Comparison of ENCODE assay signal across 3 cellular contexts in the genomic region with DNA sequence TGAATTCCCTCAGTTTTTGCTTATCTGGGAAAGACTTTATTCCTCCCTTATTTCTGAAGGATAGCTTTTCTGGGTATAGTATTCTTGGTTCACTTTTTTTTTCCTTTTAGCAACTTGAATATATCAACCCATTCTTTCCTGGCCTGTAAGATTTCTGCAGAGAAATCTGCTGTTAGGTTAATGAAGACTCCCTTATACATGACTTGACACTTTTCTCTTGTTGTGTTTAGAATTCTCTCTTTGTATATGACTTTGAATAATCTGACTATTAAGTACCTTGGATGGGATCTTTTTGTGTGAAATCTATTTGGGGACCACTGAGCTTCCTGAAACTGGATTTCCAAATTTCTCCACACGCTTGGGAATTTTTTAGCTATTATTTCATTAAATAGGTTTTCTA.
TF ChIP-seq lines count a peak whose summit lies in the region.

No MANE protein-coding gene starts in this region.

TF ChIP-seq in HepG2, 621 proteins besides CTCF, POLR2A, EP300 and RAD21:
- TF ChIP-seq NFE2L2 (IDR thresholded peaks at IDR 0.05; ENCODE audit: low read length) (peak; percentile 61), MAFK (conservative IDR thresholded peaks at IDR 0.05 in 1 of 2, IDR thresholded peaks at IDR 0.05 in 1 of 2; ENCODE audit: low read length in 2 of 2) (peak; percentile 13 to 23; a peak in 1 of 4 replicates)
- TF ChIP-seq, protein P1, sequence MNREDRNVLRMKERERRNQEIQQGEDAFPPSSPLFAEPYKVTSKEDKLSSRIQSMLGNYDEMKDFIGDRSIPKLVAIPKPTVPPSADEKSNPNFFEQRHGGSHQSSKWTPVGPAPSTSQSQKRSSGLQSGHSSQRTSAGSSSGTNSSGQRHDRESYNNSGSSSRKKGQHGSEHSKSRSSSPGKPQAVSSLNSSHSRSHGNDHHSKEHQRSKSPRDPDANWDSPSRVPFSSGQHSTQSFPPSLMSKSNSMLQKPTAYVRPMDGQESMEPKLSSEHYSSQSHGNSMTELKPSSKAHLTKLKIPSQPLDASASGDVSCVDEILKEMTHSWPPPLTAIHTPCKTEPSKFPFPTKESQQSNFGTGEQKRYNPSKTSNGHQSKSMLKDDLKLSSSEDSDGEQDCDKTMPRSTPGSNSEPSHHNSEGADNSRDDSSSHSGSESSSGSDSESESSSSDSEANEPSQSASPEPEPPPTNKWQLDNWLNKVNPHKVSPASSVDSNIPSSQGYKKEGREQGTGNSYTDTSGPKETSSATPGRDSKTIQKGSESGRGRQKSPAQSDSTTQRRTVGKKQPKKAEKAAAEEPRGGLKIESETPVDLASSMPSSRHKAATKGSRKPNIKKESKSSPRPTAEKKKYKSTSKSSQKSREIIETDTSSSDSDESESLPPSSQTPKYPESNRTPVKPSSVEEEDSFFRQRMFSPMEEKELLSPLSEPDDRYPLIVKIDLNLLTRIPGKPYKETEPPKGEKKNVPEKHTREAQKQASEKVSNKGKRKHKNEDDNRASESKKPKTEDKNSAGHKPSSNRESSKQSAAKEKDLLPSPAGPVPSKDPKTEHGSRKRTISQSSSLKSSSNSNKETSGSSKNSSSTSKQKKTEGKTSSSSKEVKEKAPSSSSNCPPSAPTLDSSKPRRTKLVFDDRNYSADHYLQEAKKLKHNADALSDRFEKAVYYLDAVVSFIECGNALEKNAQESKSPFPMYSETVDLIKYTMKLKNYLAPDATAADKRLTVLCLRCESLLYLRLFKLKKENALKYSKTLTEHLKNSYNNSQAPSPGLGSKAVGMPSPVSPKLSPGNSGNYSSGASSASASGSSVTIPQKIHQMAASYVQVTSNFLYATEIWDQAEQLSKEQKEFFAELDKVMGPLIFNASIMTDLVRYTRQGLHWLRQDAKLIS (CRISPR knock-in tag; IDR thresholded peaks at IDR 0.05): no peak

TF ChIP-seq in IMR-90, 13 proteins besides CTCF, POLR2A, EP300 and RAD21:
- TF ChIP-seq RCOR1 (IDR thresholded peaks at IDR 0.05; ENCODE audit: insufficient replicate concordance, low read length) (no peak), MAZ (IDR thresholded peaks at IDR 0.05; ENCODE audit: borderline replicate concordance, low read depth, low read length) (no peak), BHLHE40 (IDR thresholded peaks at IDR 0.05; ENCODE audit: low read depth, low read length) (no peak), NFE2L2 (IDR thresholded peaks at IDR 0.05; ENCODE audit: low read depth, low read length) (peak; percentile 52; the same call in 1 of the 2 replicates), CHD1 (IDR thresholded peaks at IDR 0.05; ENCODE audit: low read depth, low read length) (no peak)
- TF ChIP-seq, protein P2, sequence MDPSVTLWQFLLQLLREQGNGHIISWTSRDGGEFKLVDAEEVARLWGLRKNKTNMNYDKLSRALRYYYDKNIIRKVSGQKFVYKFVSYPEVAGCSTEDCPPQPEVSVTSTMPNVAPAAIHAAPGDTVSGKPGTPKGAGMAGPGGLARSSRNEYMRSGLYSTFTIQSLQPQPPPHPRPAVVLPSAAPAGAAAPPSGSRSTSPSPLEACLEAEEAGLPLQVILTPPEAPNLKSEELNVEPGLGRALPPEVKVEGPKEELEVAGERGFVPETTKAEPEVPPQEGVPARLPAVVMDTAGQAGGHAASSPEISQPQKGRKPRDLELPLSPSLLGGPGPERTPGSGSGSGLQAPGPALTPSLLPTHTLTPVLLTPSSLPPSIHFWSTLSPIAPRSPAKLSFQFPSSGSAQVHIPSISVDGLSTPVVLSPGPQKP (IDR thresholded peaks at IDR 0.05; ENCODE audit: borderline replicate concordance, low read depth, low read length): no peak
- TF ChIP-seq, protein P3, sequence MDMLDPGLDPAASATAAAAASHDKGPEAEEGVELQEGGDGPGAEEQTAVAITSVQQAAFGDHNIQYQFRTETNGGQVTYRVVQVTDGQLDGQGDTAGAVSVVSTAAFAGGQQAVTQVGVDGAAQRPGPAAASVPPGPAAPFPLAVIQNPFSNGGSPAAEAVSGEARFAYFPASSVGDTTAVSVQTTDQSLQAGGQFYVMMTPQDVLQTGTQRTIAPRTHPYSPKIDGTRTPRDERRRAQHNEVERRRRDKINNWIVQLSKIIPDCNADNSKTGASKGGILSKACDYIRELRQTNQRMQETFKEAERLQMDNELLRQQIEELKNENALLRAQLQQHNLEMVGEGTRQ (IDR thresholded peaks at IDR 0.05; ENCODE audit: low read depth, low read length): no peak

TF ChIP-seq in K562, 482 proteins besides CTCF, POLR2A, EP300 and RAD21:
- TF ChIP-seq NR3C1 (CRISPR knock-in tag; IDR thresholded peaks at IDR 0.05) (no peak), ELF2 (CRISPR knock-in tag; IDR thresholded peaks at IDR 0.05) (no peak), MAFG (tag; conservative IDR thresholded peaks at IDR 0.05) (0 out of 2 replicates have a peak, but pooled peaks have one; percentile 52), ZNF316 (IDR thresholded peaks at IDR 0.05) (peak; percentile 46)
